ENCODE assay signal across 19 cellular contexts in the genomic region with DNA sequence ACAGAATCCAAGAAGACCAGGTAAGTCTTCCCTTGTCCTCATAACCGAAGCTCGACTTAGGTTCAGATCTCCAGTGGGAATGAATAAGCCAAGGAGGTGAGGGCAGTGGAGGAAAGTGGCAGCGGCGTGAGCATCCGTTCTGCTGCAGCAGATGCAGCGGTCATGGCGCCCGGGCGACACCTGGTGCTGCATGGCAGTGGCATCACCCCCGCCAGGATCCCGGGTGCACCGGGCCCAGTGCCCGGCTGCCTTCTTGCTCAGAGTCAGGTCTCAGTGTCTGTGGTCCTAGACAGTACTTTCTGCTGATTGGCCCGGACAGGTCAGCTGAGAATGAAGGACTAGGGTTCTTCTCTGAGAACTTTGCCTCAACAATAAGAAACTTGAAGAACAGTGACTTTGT.
DNase-seq lines count a peak whose midpoint lies in the region; ATAC-seq and TF ChIP-seq lines count a peak whose summit lies in the region.
"Had no signal": no experiment of that assay in that cellular context is flagged by ENCODE, and none has a peak within 500 bp of the region (broad histone marks: within the 10 kb centered on the region; RNA-seq: fewer than 3 reads in every experiment).

No MANE protein-coding gene starts in this region.

- POLR2A ChIA-PET in PC-9 (lab: Charles Lee; ENCODE audit: unreplicated experiment): no interaction called here

- peaks cover 8% of the 10 kb centered on the region for H3K79me1 ChIP-seq in trophoblast cell (ENCODE audit: low read length)

- H3K27me3 Mint-ChIP-seq in glutamatergic neuron (ENCODE audit: unreplicated experiment): peaks cover 14% of the 10 kb centered on the region

- no peak overlapping the region for H2AK5ac ChIP-seq in trophoblast cell (ENCODE audit: low read length)

- H4K12ac ChIP-seq in trophoblast cell (ENCODE audit: low read depth, low read length): no peak overlapping the region

- H3K27ac ChIP-seq in OCI-LY1 (ENCODE audit: low read depth, low read length, poor library complexity, severe bottlenecking) (no peak overlapping the region), PC-9 (peak overlapping the region; percentile 97), trophoblast cell (ENCODE audit: low read depth, low read length) (no peak overlapping the region), right lobe of liver (no peak overlapping the region)
- H3K27ac ChIP-seq: BLaER1 had no signal

- H3K4me1 Mint-ChIP-seq in glutamatergic neuron (ENCODE audit: low read depth, unreplicated experiment): peaks cover 39% of the 10 kb centered on the region

- no peak for TF ChIP-seq POLR2A in right lobe of liver (IDR thresholded peaks at IDR 0.05)

- H3F3A ChIP-seq in OCI-LY1 (ENCODE audit: insufficient read depth, low read length): no peaks in the 10 kb centered on the region
- H3F3A ChIP-seq in PC-9 (ENCODE audit: insufficient read depth, low read depth): peaks cover 30% of the 10 kb centered on the region

- H3K36me3 Mint-ChIP-seq in glutamatergic neuron (ENCODE audit: unreplicated experiment): peaks cover 9% of the 10 kb centered on the region
- H3K36me3 Mint-ChIP-seq: CD14-positive monocyte; CD4-positive, CD25-positive, alpha-beta regulatory T cell; CD8-positive, alpha-beta T cell had no signal

- CTCF ChIA-PET in PC-9 (lab: Charles Lee): no interaction called here

- H3K18ac ChIP-seq in trophoblast cell (ENCODE audit: low read length): no peak overlapping the region

- peaks cover 12% of the 10 kb centered on the region for H3K9me3 Mint-ChIP-seq in glutamatergic neuron (ENCODE audit: unreplicated experiment)
- H3K9me3 Mint-ChIP-seq: CD8-positive, alpha-beta T cell had no signal

- no CpG with 5 or more reads among the region's 14 CpGs for WGBS in trophoblast cell (ENCODE audit: extremely low coverage, insufficient coverage, insufficient read length)
- 100% methylated on average over 5 of the region's 14 CpGs for WGBS in right lobe of liver (ENCODE audit: insufficient coverage, low coverage, low lambda C conversion rate, missing lambda C conversion rate)

- H3K9me2 ChIP-seq in OCI-LY1 (ENCODE audit: low read depth, low read length) (no peaks in the 10 kb centered on the region), PC-9 (ENCODE audit: insufficient read depth) (no peaks in the 10 kb centered on the region)

- H3K9ac ChIP-seq in OCI-LY1 (ENCODE audit: low read length) (no peak overlapping the region), trophoblast cell (ENCODE audit: low read length) (no peak overlapping the region)
- H3K9ac ChIP-seq: BLaER1 had no signal

- no peak overlapping the region for H2BK5ac ChIP-seq in trophoblast cell (ENCODE audit: low read depth, low read length, poor library complexity)

- H3K79me2 ChIP-seq in OCI-LY1 (ENCODE audit: insufficient read depth, low read length) (no peaks in the 10 kb centered on the region), PC-9 (ENCODE audit: low read depth) (no peaks in the 10 kb centered on the region), trophoblast cell (ENCODE audit: control insufficient read depth, insufficient read depth, low read length, poor library complexity) (no peaks in the 10 kb centered on the region)

- H2BK12ac ChIP-seq in trophoblast cell (ENCODE audit: low read length): peak overlapping the region; percentile 57

- H4K20me1 ChIP-seq in OCI-LY1 (ENCODE audit: insufficient read depth, low read length) (no peaks in the 10 kb centered on the region), PC-9 (ENCODE audit: insufficient read depth) (no peaks in the 10 kb centered on the region)

- H3K4me2 ChIP-seq in OCI-LY1 (ENCODE audit: low read length): no peak overlapping the region
- no peak overlapping the region for H3K4me2 ChIP-seq in PC-9
- no peak overlapping the region for H3K4me2 ChIP-seq in trophoblast cell (ENCODE audit: low read length)

- no peak overlapping the region for H4K91ac ChIP-seq in trophoblast cell (ENCODE audit: low read depth, low read length)

- H3K27me3 ChIP-seq in OCI-LY1 (ENCODE audit: insufficient read depth, low read length) (no peaks in the 10 kb centered on the region), PC-9 (ENCODE audit: insufficient read depth, low read depth) (no peaks in the 10 kb centered on the region), trophoblast cell (ENCODE audit: insufficient read depth, low read length) (no peaks in the 10 kb centered on the region), right lobe of liver (no peaks in the 10 kb centered on the region)
- H3K27me3 ChIP-seq: BE2C, BLaER1 had no signal

- ATAC-seq in right lobe of liver: no peak
- ATAC-seq: CD8-positive, alpha-beta T cell had no signal

- peak; percentile 7; the same call in 1 of the 2 replicates for TF ChIP-seq CTCF in OCI-LY1 (IDR thresholded peaks at IDR 0.05; ENCODE audit: low read length)
- TF ChIP-seq CTCF in PC-9 (conservative IDR thresholded peaks at IDR 0.05): no peak
- TF ChIP-seq CTCF in glutamatergic neuron (IDR thresholded peaks at IDR 0.05; ENCODE audit: partially characterized antibody, unreplicated experiment): no peak
- no peak for TF ChIP-seq CTCF in right lobe of liver (IDR thresholded peaks at IDR 0.05)

- DNase-seq in PC-9: no peak
- DNase-seq in glutamatergic neuron: no peak
- DNase-seq in trophoblast cell: no peak
- DNase-seq in right lobe of liver: no peak
- no peak for DNase-seq in T-helper 2 cell
- no peak for DNase-seq in OCI-M1 (lab: John Stamatoyannopoulos, UW)
- DNase-seq: 8988T; ACHN; BE2C; C1 segment of cervical spinal cord; Caco-2; Calu3; CD4-positive, CD25-positive, alpha-beta regulatory T cell; CD8-positive, alpha-beta T cell; DMS79 treated with DMSO at 0.1 percent for 48 hours; GF-D8 had no signal

- H3K4me1 ChIP-seq in OCI-LY1 (ENCODE audit: insufficient read depth, low read length, severe bottlenecking) (peaks cover 36% of the 10 kb centered on the region), PC-9 (replicated peaks; ENCODE audit: insufficient read depth) (peaks cover 28% of the 10 kb centered on the region), trophoblast cell (ENCODE audit: control insufficient read depth in 1 of 2, insufficient read depth in 2 of 2, low read length in 2 of 2) (peaks cover 12% of the 10 kb centered on the region in 2 experiments), right lobe of liver (peaks cover 0 to 8% (median 0%) of the 10 kb centered on the region in 4 donors)
- H3K4me1 ChIP-seq: BE2C had no signal

- no peak overlapping the region for H3K14ac ChIP-seq in trophoblast cell (ENCODE audit: low read length)

- H3K9me3 ChIP-seq in OCI-LY1 (ENCODE audit: low read length) (no peaks in the 10 kb centered on the region; the same call in 1 of the 2 replicates), PC-9 (ENCODE audit: insufficient read depth, low read depth) (no peaks in the 10 kb centered on the region; the same call in 1 of the 2 replicates), trophoblast cell (ENCODE audit: insufficient read depth, low read depth, low read length) (no peaks in the 10 kb centered on the region), right lobe of liver (no peaks in the 10 kb centered on the region)
- H3K9me3 ChIP-seq: BE2C, BLaER1, Caco-2 had no signal

- H3K36me3 ChIP-seq in OCI-LY1 (ENCODE audit: insufficient read depth, low read length): no peaks in the 10 kb centered on the region
- H3K36me3 ChIP-seq in PC-9 (ENCODE audit: low read depth): no peaks in the 10 kb centered on the region
- no peaks in the 10 kb centered on the region for H3K36me3 ChIP-seq in trophoblast cell (ENCODE audit: control insufficient read depth in 1 of 2, insufficient read depth in 2 of 2, low read length in 2 of 2)
- no peaks in the 10 kb centered on the region for H3K36me3 ChIP-seq in right lobe of liver
- H3K36me3 ChIP-seq: BE2C, BLaER1 had no signal

- peak overlapping the region; percentile 34 for H3K4me3 Mint-ChIP-seq in glutamatergic neuron (ENCODE audit: unreplicated experiment)
- H3K4me3 Mint-ChIP-seq: CD14-positive monocyte; CD4-positive, CD25-positive, alpha-beta regulatory T cell; CD8-positive, alpha-beta T cell had no signal

- no TSS peak for BruUV-seq in PC-9 (replicated peaks; lab: Mats Ljungman, UMichigan)

- no peak overlapping the region for H3K4me3 ChIP-seq in OCI-LY1 (ENCODE audit: low read depth, low read length, poor library complexity, severe bottlenecking)
- H3K4me3 ChIP-seq in PC-9: no peak overlapping the region
- H3K4me3 ChIP-seq in trophoblast cell (ENCODE audit: low read depth, low read length): no peak overlapping the region
- H3K4me3 ChIP-seq in right lobe of liver: no peak overlapping the region
- H3K4me3 ChIP-seq: BLaER1 had no signal

- no peak overlapping the region for H3K4ac ChIP-seq in trophoblast cell (ENCODE audit: low read depth, low read length)

- H2AFZ ChIP-seq in OCI-LY1 (ENCODE audit: low read length) (no peak overlapping the region), PC-9 (no peak overlapping the region), trophoblast cell (ENCODE audit: insufficient read depth, low read length, poor library complexity) (no peak overlapping the region)

- no peak overlapping the region for H4K8ac ChIP-seq in trophoblast cell (ENCODE audit: low read depth, low read length)

- H2BK120ac ChIP-seq in trophoblast cell (ENCODE audit: insufficient read depth, low read length, poor library complexity): no peak overlapping the region

- H3K27ac Mint-ChIP-seq in glutamatergic neuron (ENCODE audit: unreplicated experiment): peak overlapping the region; percentile 89
- H3K27ac Mint-ChIP-seq: CD14-positive monocyte; CD4-positive, CD25-positive, alpha-beta regulatory T cell; CD8-positive, alpha-beta T cell had no signal

- H3K23ac ChIP-seq in trophoblast cell (ENCODE audit: low read length): no peak overlapping the region

- intact Hi-C loops in PC-9 (cut with micrococcal nuclease; ENCODE audit: unreplicated experiment): no loop called here
- intact Hi-C loops in right lobe of liver (cut with DNase I): no loop called here
